In genomic region chr5:115179959-115180709, GRCh38 we compare ENCODE assay signal across 8 cellular contexts. TPM values are rescaled to one million over a fixed set of nuclear protein-coding genes. Genes with fewer than 3 reads are reported as not detected.
DNase-seq lines count a peak whose midpoint lies in the region; ATAC-seq and TF ChIP-seq lines count a peak whose summit lies in the region.

No MANE protein-coding gene starts in this region.

- H3K4me2 ChIP-seq in Karpas-422 (ENCODE audit: low read depth, low read length, poor library complexity, severe bottlenecking), result peak overlapping the region; percentile 61
- H3K4me2 ChIP-seq in neural cell (ENCODE audit: low read length), result peak overlapping the region; percentile 80

- H4K20me1 ChIP-seq in Karpas-422 (ENCODE audit: insufficient read depth, low read depth, low read length), result no peaks in the 10 kb centered on the region
- H4K20me1 ChIP-seq in neural cell (ENCODE audit: insufficient read depth), result no peaks in the 10 kb centered on the region

- H3F3A ChIP-seq in neural cell (ENCODE audit: insufficient read depth, low read length, poor library complexity, severe bottlenecking), result peaks cover 7% of the 10 kb centered on the region

- H2AFZ ChIP-seq in Karpas-422 (ENCODE audit: low read length) (0 out of 2 replicates have a peak overlapping the region, but pooled peaks have one; percentile 46), neural cell (ENCODE audit: low read depth, low read length) (peak overlapping the region; percentile 88)

- no peaks in the 10 kb centered on the region for H3K36me3 ChIP-seq in Karpas-422 (ENCODE audit: insufficient read depth, low read length)
- peaks cover 5% of the 10 kb centered on the region for H3K36me3 ChIP-seq in neural cell (ENCODE audit: insufficient read depth, low read length)

- H3K79me2 ChIP-seq in Karpas-422 (ENCODE audit: low read length), result no peaks in the 10 kb centered on the region
- H3K79me2 ChIP-seq in neural cell (replicated peaks; ENCODE audit: insufficient read depth, low read length), result peaks cover 15% of the 10 kb centered on the region

- no peaks in the 10 kb centered on the region for H3K9me2 ChIP-seq in Karpas-422 (replicated peaks; ENCODE audit: insufficient read depth, low read length)
- H3K9me2 ChIP-seq in neural cell (ENCODE audit: insufficient read depth, low read length), result no peaks in the 10 kb centered on the region

- TF ChIP-seq CTCF in fibroblast of villous mesenchyme (IDR thresholded peaks at IDR 0.05; ENCODE audit: insufficient read depth, low read depth, low read length) (no peak), neural cell (IDR thresholded peaks at IDR 0.05; ENCODE audit: poor library complexity, severe bottlenecking) (no peak)

- peak; percentile 32 for TF ChIP-seq EP300 in neural cell (conservative IDR thresholded peaks at IDR 0.05; ENCODE audit: poor library complexity, severe bottlenecking)

- peak; percentile 53 for ATAC-seq in GM21515 (IDR thresholded peaks at IDR 0.05; ENCODE audit: unreplicated experiment)

- H3K9me3 ChIP-seq in Karpas-422 (ENCODE audit: low read length) (no peaks in the 10 kb centered on the region), neural cell (ENCODE audit: low read length) (no peaks in the 10 kb centered on the region)

- DNase-seq in EL, result peak; percentile 47
- no peak for DNase-seq in Karpas-422
- DNase-seq in activated CD4-positive, alpha-beta T cell treated with anti-CD3 and anti-CD28 coated beads for 48 hours, result peak; percentile 37
- peak; percentile 16 for DNase-seq in fibroblast of villous mesenchyme (ENCODE audit: low read depth)
- no peak for DNase-seq in globus pallidus (ENCODE audit: low spot score)
- no peak for DNase-seq in ureter (ENCODE audit: low spot score)

- H3K27me3 ChIP-seq in Karpas-422 (ENCODE audit: low read length) (no peaks in the 10 kb centered on the region), neural cell (ENCODE audit: insufficient read depth, low read depth, low read length) (no peaks in the 10 kb centered on the region)

- H3K4me1 ChIP-seq in Karpas-422 (ENCODE audit: low read length), result peaks cover 9% of the 10 kb centered on the region

- peak overlapping the region; percentile 59 for H3K4me3 ChIP-seq in Karpas-422 (ENCODE audit: low read length)
- H3K4me3 ChIP-seq in fibroblast of villous mesenchyme (ENCODE audit: low read depth, low read length), result peak overlapping the region; percentile 51
- peak overlapping the region; percentile 79 for H3K4me3 ChIP-seq in neural cell (ENCODE audit: low read length)

- no peak for TF ChIP-seq RAD21 in neural cell (conservative IDR thresholded peaks at IDR 0.05)

- H3K27ac ChIP-seq in Karpas-422 (ENCODE audit: low read length) (no peak overlapping the region), neural cell (ENCODE audit: low read length) (peak overlapping the region; percentile 87)

- no peak overlapping the region; the same call in 1 of the 2 replicates for H3K9ac ChIP-seq in Karpas-422 (ENCODE audit: low read length)
- H3K9ac ChIP-seq in neural cell (ENCODE audit: low read length), result peak overlapping the region; percentile 86

TF ChIP-seq in neural cell, 6 proteins besides CTCF, POLR2A, EP300 and RAD21:
- TF ChIP-seq MXI1 (conservative IDR thresholded peaks at IDR 0.05; ENCODE audit: poor library complexity, severe bottlenecking) (peak; percentile 36), EZH2 (IDR thresholded peaks at IDR 0.05; ENCODE audit: borderline replicate concordance, insufficient read depth, low read length, poor library complexity, severe bottlenecking) (no peak), POLR2AphosphoS5 (IDR thresholded peaks at IDR 0.05) (peak; percentile 72), SMC3 (conservative IDR thresholded peaks at IDR 0.05; ENCODE audit: poor library complexity) (no peak), TAF1 (IDR thresholded peaks at IDR 0.05; ENCODE audit: low read depth) (peak; percentile 85), REST (IDR thresholded peaks at IDR 0.05; ENCODE audit: borderline replicate concordance) (peak; percentile 88)

RNA-seq across cellular contexts. Expression of gene TRIM36, which starts 10.4 kb away (rescaled TPM):
- 2.5 and 4.1 TPM in 2 replicates for total RNA-seq in Karpas-422 (2014; rRNA removed; shearing (Covaris generic); ENCODE audit: low replicate concordance)
- total RNA-seq in fibroblast of villous mesenchyme (0.97 and 2.2 TPM in 2 replicates), ureter (0.62 TPM)
- polyA plus RNA-seq in neural cell, result 105 and 122 TPM in 2 replicates
- polyA minus RNA-seq in neural cell, result 149 and 153 TPM in 2 replicates

Comparison
In these comparisons a context has a peak if more than half of its experiments do, and no peak if none do; other contexts are left out.
1. DNase-seq: peak in EL (single experiment), activated CD4-positive, alpha-beta T cell treated with anti-CD3 and anti-CD28 coated beads for 48 hours (single experiment) and fibroblast of villous mesenchyme (single experiment); none in Karpas-422 (single experiment), globus pallidus (single experiment) and ureter (single experiment).
2. Peak in every context shown above with its lines, with median percentiles within 50 percentile points of each other: H3K4me3 ChIP-seq.